In the genomic region with DNA sequence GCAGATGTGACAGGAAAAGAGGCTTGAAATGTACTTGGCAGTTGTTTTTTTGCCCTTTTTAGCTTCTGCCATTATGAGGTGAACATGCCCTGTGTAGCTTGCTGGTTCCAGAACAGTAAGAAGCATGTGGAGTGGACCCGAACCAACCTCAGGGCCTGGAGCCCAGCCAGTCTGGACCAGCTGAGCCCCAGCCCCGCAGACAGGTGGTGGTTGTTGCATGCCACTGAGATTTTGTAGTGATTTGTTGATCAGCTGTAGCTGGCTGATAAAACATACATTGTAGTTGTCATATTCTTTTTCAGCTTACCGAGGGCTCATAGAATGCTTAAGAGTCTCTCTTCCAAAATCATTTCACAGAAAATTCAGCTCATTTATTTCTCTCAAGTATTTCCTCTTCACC, we compare ENCODE assay signal across 28 cellular contexts.
"Had no signal": no experiment of that assay in that cellular context is flagged by ENCODE, and none has a peak within 500 bp of the region (broad histone marks: within the 10 kb centered on the region; RNA-seq: fewer than 3 reads in every experiment).

No MANE protein-coding gene starts in this region.

- H3K4me3 Mint-ChIP-seq: activated CD4-positive, alpha-beta memory T cell treated with anti-CD3 and anti-CD28 coated beads, Interleukin-2, amount 10 ng/mL, durations not matched to agents 7 days and 5 days; activated CD4-positive, alpha-beta T cell treated with anti-CD3 and anti-CD28 coated beads for 36 hours; activated naive CD4-positive, alpha-beta T cell treated with anti-CD3 and anti-CD28 coated beads for 36 hours; activated naive CD8-positive, alpha-beta T cell; activated T-helper 17 cell treated with anti-CD3 and anti-CD28 coated beads, Interleukin-2, amount 50 U/mL, for 72 hours; brain; central memory CD8-positive, alpha-beta T cell; T-cell had no signal

- ATAC-seq: activated CD4-positive, alpha-beta T cell treated with anti-CD3 and anti-CD28 coated beads for 36 hours; activated T-helper 17 cell treated with anti-CD3 and anti-CD28 coated beads, Interleukin-2, amount 50 U/mL, for 72 hours; Panc1; Right ventricle myocardium inferior; T-cell had no signal

- DNase-seq: activated CD4-positive, alpha-beta memory T cell treated with anti-CD3 and anti-CD28 coated beads, Interleukin-2, amount 10 ng/mL, durations not matched to agents 7 days and 5 days; activated CD4-positive, alpha-beta T cell treated with anti-CD3 and anti-CD28 coated beads for 36 hours; activated CD4-positive, alpha-beta T cell treated with anti-CD3 and anti-CD28 coated beads, Interleukin-2, amount 50 U/mL, for 1 hour; activated CD4-positive, CD25-positive, alpha-beta regulatory T cell; activated gamma-delta T cell; activated naive CD4-positive, alpha-beta T cell treated with anti-CD3 and anti-CD28 coated beads for 36 hours; activated T-cell treated with anti-CD3 and anti-CD28 coated beads for 4 hours; activated T-cell treated with anti-CD3 and anti-CD28 coated beads, Interleukin-2, amount 50 U/mL, for 48 hours; amygdala; Karpas-422; MM.1S; NCI-H1417; NCI-H1930; NCI-H2227 treated with DMSO at 0.1 percent for 48 hours; NCI-H446 treated with DMSO at 0.1 percent for 48 hours; NCI-H524 treated with DMSO at 0.1 percent for 48 hours; NCI-H748 treated with DMSO at 0.1 percent for 48 hours; OCI-M1; RPMI8226; T-cell; T-helper 2 cell; T1000 had no signal

- H3K27ac Mint-ChIP-seq: activated CD4-positive, alpha-beta memory T cell treated with anti-CD3 and anti-CD28 coated beads, Interleukin-2, amount 10 ng/mL, durations not matched to agents 7 days and 5 days; activated CD4-positive, alpha-beta T cell treated with anti-CD3 and anti-CD28 coated beads for 36 hours; activated naive CD4-positive, alpha-beta T cell treated with anti-CD3 and anti-CD28 coated beads for 36 hours; activated naive CD8-positive, alpha-beta T cell; activated T-helper 17 cell treated with anti-CD3 and anti-CD28 coated beads, Interleukin-2, amount 50 U/mL, for 72 hours; brain; T-cell had no signal

- H3K27me3 Mint-ChIP-seq: activated CD4-positive, alpha-beta memory T cell treated with anti-CD3 and anti-CD28 coated beads, Interleukin-2, amount 10 ng/mL, durations not matched to agents 7 days and 5 days; activated CD4-positive, alpha-beta T cell treated with anti-CD3 and anti-CD28 coated beads for 36 hours; activated naive CD8-positive, alpha-beta T cell; activated T-helper 17 cell treated with anti-CD3 and anti-CD28 coated beads, Interleukin-2, amount 50 U/mL, for 72 hours; central memory CD8-positive, alpha-beta T cell; T-cell had no signal

- H3K9me3 Mint-ChIP-seq: activated CD4-positive, alpha-beta memory T cell treated with anti-CD3 and anti-CD28 coated beads, Interleukin-2, amount 10 ng/mL, durations not matched to agents 7 days and 5 days; activated naive CD4-positive, alpha-beta T cell treated with anti-CD3 and anti-CD28 coated beads for 36 hours; activated T-helper 17 cell treated with anti-CD3 and anti-CD28 coated beads, Interleukin-2, amount 50 U/mL, for 72 hours; central memory CD8-positive, alpha-beta T cell; T-cell had no signal
